ENCODE assay signal across 8 cellular contexts in genomic region chr14:61547186-61548121, GRCh38.
DNase-seq lines count a peak whose midpoint lies in the region; ATAC-seq lines count a peak whose summit lies in the region.

No MANE protein-coding gene starts in this region.

- no peaks in the 10 kb centered on the region for H3K9me3 Mint-ChIP-seq in stimulated activated naive CD8-positive, alpha-beta T cell treated with anti-CD3 and anti-CD28 coated beads, Interleukin-15, Interleukin-2, amounts not matched to agents 100 ng/mL and 50 ng/mL, for 24 hours
- H3K9me3 Mint-ChIP-seq in activated naive CD8-positive, alpha-beta T cell treated with anti-CD3 and anti-CD28 coated beads, Interleukin-2, amount 50 U/mL, for 24 hours = no peaks in the 10 kb centered on the region

- peaks cover 51% of the 10 kb centered on the region for H3K4me1 Mint-ChIP-seq in stimulated activated naive CD8-positive, alpha-beta T cell treated with anti-CD3 and anti-CD28 coated beads, Interleukin-15, Interleukin-2, amounts not matched to agents 100 ng/mL and 50 ng/mL, for 24 hours (ENCODE audit: low read depth)
- peaks cover 53% of the 10 kb centered on the region for H3K4me1 Mint-ChIP-seq in activated naive CD8-positive, alpha-beta T cell treated with anti-CD3 and anti-CD28 coated beads, Interleukin-2, amount 50 U/mL, for 24 hours

- H3K27me3 Mint-ChIP-seq in stimulated activated naive CD8-positive, alpha-beta T cell treated with anti-CD3 and anti-CD28 coated beads, Interleukin-15, Interleukin-2, amounts not matched to agents 100 ng/mL and 50 ng/mL, for 24 hours = no peaks in the 10 kb centered on the region
- H3K27me3 Mint-ChIP-seq in activated naive CD8-positive, alpha-beta T cell treated with anti-CD3 and anti-CD28 coated beads, Interleukin-2, amount 50 U/mL, for 24 hours = no peaks in the 10 kb centered on the region

- no peak for DNase-seq in stimulated activated naive CD8-positive, alpha-beta T cell treated with anti-CD3 and anti-CD28 coated beads, Interleukin-15, Interleukin-2, amounts not matched to agents 100 U/mL and 50 U/mL, for 24 hours
- no peak for DNase-seq in activated naive CD8-positive, alpha-beta T cell treated with anti-CD3 and anti-CD28 coated beads, Interleukin-2, amount 50 U/mL, for 24 hours
- DNase-seq in iris pigment epithelial cell (ENCODE audit: low read depth) (peak; percentile 96), NCI-H1417 (lab: John Stamatoyannopoulos, UW) (no peak)

- ATAC-seq in stimulated activated naive CD8-positive, alpha-beta T cell treated with anti-CD3 and anti-CD28 coated beads, Interleukin-15, Interleukin-2, amounts not matched to agents 100 U/mL and 50 U/mL, for 24 hours = no peak
- ATAC-seq in activated naive CD8-positive, alpha-beta T cell treated with anti-CD3 and anti-CD28 coated beads, Interleukin-2, amount 50 U/mL, for 24 hours = no peak
- no peak for ATAC-seq in HG03139 (IDR thresholded peaks at IDR 0.05; ENCODE audit: unreplicated experiment)
- ATAC-seq in HG03095 (IDR thresholded peaks at IDR 0.05; ENCODE audit: unreplicated experiment) = no peak
- no peak for ATAC-seq in HG02763 (IDR thresholded peaks at IDR 0.05; ENCODE audit: unreplicated experiment)

- no peak overlapping the region for H3K4me3 Mint-ChIP-seq in stimulated activated naive CD8-positive, alpha-beta T cell treated with anti-CD3 and anti-CD28 coated beads, Interleukin-15, Interleukin-2, amounts not matched to agents 100 ng/mL and 50 ng/mL, for 24 hours
- H3K4me3 Mint-ChIP-seq in activated naive CD8-positive, alpha-beta T cell treated with anti-CD3 and anti-CD28 coated beads, Interleukin-2, amount 50 U/mL, for 24 hours = no peak overlapping the region

- peaks cover 84% of the 10 kb centered on the region for H3K36me3 Mint-ChIP-seq in stimulated activated naive CD8-positive, alpha-beta T cell treated with anti-CD3 and anti-CD28 coated beads, Interleukin-15, Interleukin-2, amounts not matched to agents 100 ng/mL and 50 ng/mL, for 24 hours (ENCODE audit: low read depth)
- peaks cover 82% of the 10 kb centered on the region for H3K36me3 Mint-ChIP-seq in activated naive CD8-positive, alpha-beta T cell treated with anti-CD3 and anti-CD28 coated beads, Interleukin-2, amount 50 U/mL, for 24 hours (ENCODE audit: low read depth)

- peak overlapping the region; percentile 78 for H3K27ac Mint-ChIP-seq in stimulated activated naive CD8-positive, alpha-beta T cell treated with anti-CD3 and anti-CD28 coated beads, Interleukin-15, Interleukin-2, amounts not matched to agents 100 ng/mL and 50 ng/mL, for 24 hours
- peak overlapping the region; percentile 49 for H3K27ac Mint-ChIP-seq in activated naive CD8-positive, alpha-beta T cell treated with anti-CD3 and anti-CD28 coated beads, Interleukin-2, amount 50 U/mL, for 24 hours
